In genomic region chr22:42154293-42154692, GRCh38 we compare ENCODE assay signal across 27 cellular contexts. TPM values are rescaled to one million over a fixed set of nuclear protein-coding genes. Genes with fewer than 3 reads are reported as not detected.
"Had no signal": no experiment of that assay in that cellular context is flagged by ENCODE, and none has a peak within 500 bp of the region (broad histone marks: within the 10 kb centered on the region; RNA-seq: fewer than 3 reads in every experiment).

No MANE protein-coding gene starts in this region.

- H3K4me1 Mint-ChIP-seq: activated naive CD8-positive, alpha-beta T cell treated with anti-CD3 and anti-CD28 coated beads for 36 hours; brain; nephron had no signal

- H3K4me3 Mint-ChIP-seq: activated naive CD8-positive, alpha-beta T cell treated with anti-CD3 and anti-CD28 coated beads for 36 hours; activated T-cell treated with anti-CD3 and anti-CD28 coated beads, Interleukin-2, amount 50 U/mL, for 4 hours; brain; effector memory CD8-positive, alpha-beta T cell; nephron; stimulated activated naive CD8-positive, alpha-beta T cell treated with anti-CD3 and anti-CD28 coated beads, Interleukin-15, amount 100 ng/mL, for 72 hours had no signal

- H3K27me3 Mint-ChIP-seq: activated naive CD8-positive, alpha-beta T cell treated with anti-CD3 and anti-CD28 coated beads for 36 hours; brain; effector memory CD8-positive, alpha-beta T cell; stimulated activated naive CD8-positive, alpha-beta T cell treated with anti-CD3 and anti-CD28 coated beads, Interleukin-15, amount 100 ng/mL, for 72 hours had no signal

- DNase-seq: activated CD4-positive, CD25-positive, alpha-beta regulatory T cell treated with anti-CD3 and anti-CD28 coated beads, Interleukin-2, amount 50 U/mL, for 72 hours; activated CD8-positive, alpha-beta memory T cell treated with anti-CD3 and anti-CD28 coated beads for 24 hours; activated CD8-positive, alpha-beta memory T cell treated with anti-CD3 and anti-CD28 coated beads, Interleukin-2, amount 50 U/mL, for 4 hours; activated naive CD8-positive, alpha-beta T cell treated with anti-CD3 and anti-CD28 coated beads for 36 hours; activated T-cell treated with anti-CD3 and anti-CD28 coated beads, Interleukin-2, amount 50 U/mL, for 4 hours; cortex of kidney; effector memory CD8-positive, alpha-beta T cell; erythroblast; gastrocnemius medialis; left cardiac atrium; left ventricle myocardium superior; ovary; retina; stimulated activated CD4-positive, alpha-beta T cell treated with anti-CD3 and anti-CD28 coated beads, Interleukin-12 subunit alpha, Interleukin-12 subunit beta, amount 100 ng/mL, for 4 hours; stimulated activated CD4-positive, alpha-beta T cell treated with anti-CD3 and anti-CD28 coated beads, Interleukin-4, amount 100 ng/mL, for 1 hour; stimulated activated naive CD8-positive, alpha-beta T cell treated with anti-CD3 and anti-CD28 coated beads, Interleukin-15, amount 100 ng/mL, for 72 hours; substantia nigra; T-helper 2 cell; upper lobe of left lung had no signal

- ATAC-seq: activated T-cell treated with anti-CD3 and anti-CD28 coated beads, Interleukin-2, amount 50 U/mL, for 4 hours; effector memory CD8-positive, alpha-beta T cell; gastrocnemius medialis; left cardiac atrium; left ventricle myocardium superior; sciatic nerve; stimulated activated naive CD8-positive, alpha-beta T cell treated with anti-CD3 and anti-CD28 coated beads, Interleukin-15, amount 100 ng/mL, for 72 hours had no signal

- H3K9me3 Mint-ChIP-seq: activated naive CD8-positive, alpha-beta T cell treated with anti-CD3 and anti-CD28 coated beads for 36 hours; activated T-cell treated with anti-CD3 and anti-CD28 coated beads, Interleukin-2, amount 50 U/mL, for 4 hours; activated T-helper 2 cell treated with anti-CD3 and anti-CD28 coated beads, Interferon-gamma antibody, Interleukin-2, Interleukin-4, amounts not matched to agents 10 μg/mL and 5 μg/mL and 100 μg/mL, durations not matched to agents 14 hours and 24 hours and 36 hours; brain; effector memory CD8-positive, alpha-beta T cell; nephron; stimulated activated naive CD8-positive, alpha-beta T cell treated with anti-CD3 and anti-CD28 coated beads, Interleukin-15, amount 100 ng/mL, for 72 hours had no signal

- H3K9me3 ChIP-seq: ascending aorta, gastrocnemius medialis, neutrophil, ovary, prostate gland, upper lobe of left lung, vagina had no signal

- H3K27ac Mint-ChIP-seq: activated naive CD8-positive, alpha-beta T cell treated with anti-CD3 and anti-CD28 coated beads for 36 hours; activated T-helper 2 cell treated with anti-CD3 and anti-CD28 coated beads, Interferon-gamma antibody, Interleukin-2, Interleukin-4, amounts not matched to agents 10 μg/mL and 5 μg/mL and 100 μg/mL, durations not matched to agents 14 hours and 24 hours and 36 hours; nephron had no signal

RNA-seq across cellular contexts. Expression of gene CYP2D6, which starts 23.7 kb away (rescaled TPM):
- total RNA-seq: left ventricle myocardium superior had no signal
